29 cellular contexts compared by ENCODE assay signal in the genomic region with DNA sequence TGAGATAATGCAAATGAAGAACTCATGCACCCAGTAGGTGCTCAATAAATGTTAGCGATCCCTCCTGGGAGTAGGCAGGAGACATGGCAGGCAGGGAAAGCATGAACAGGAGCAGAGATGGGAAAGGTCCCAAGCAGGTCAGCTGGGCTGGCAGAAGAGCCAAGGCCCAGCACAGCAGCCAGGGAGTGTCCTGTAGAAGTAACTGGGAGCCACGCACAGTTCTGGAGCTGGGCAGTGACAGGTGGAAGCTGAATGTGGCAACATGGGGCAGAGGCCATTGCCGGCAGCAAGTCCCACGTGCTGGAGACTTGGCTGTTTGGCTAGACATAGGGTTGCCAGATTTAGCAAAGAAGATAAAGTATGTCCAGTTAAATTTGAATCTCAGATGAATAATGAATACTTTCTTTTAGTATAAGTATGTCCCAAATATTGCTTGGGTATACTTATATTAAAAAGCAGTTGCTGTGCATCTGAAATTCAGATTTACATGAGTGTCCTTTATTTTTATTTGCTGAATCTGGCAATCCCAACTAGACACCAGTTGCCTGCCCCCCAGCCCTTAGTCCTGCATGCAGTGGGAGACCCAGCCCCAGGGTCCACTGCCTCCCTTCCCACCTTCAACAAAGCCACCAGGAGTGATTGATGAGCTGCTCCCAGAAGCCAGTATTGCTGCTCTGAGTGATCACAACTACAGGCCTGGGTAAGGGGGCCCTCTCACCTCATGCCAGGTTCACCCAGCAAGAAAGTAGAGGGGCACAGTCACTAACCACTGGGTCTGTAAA. TPM values are rescaled to one million over a fixed set of nuclear protein-coding genes. Genes with fewer than 3 reads are reported as not detected.
DNase-seq lines count a peak whose midpoint lies in the region; ATAC-seq and TF ChIP-seq lines count a peak whose summit lies in the region.
"Had no signal": no experiment of that assay in that cellular context is flagged by ENCODE, and none has a peak within 500 bp of the region (broad histone marks: within the 10 kb centered on the region; RNA-seq: fewer than 3 reads in every experiment).

No MANE protein-coding gene starts in this region.

- no peak for DNase-seq in CD4-positive, CD25-positive, alpha-beta regulatory T cell
- DNase-seq in hepatocyte (ENCODE audit: low spot score): peak; percentile 1
- DNase-seq in psoas muscle: peak in 1 of 2 donors; percentile 72
- DNase-seq in middle frontal gyrus (ENCODE audit: extremely low spot score, low spot score): no peak
- no peak for DNase-seq in DMS79 (lab: John Stamatoyannopoulos, UW)
- DNase-seq: AML-193; CD4-positive, alpha-beta memory T cell; COR-L47; DMS53; GM23248; H7; Kasumi-1; NCI-H1092 treated with DMSO at 0.1 percent for 48 hours; NCI-H1436 treated with DMSO at 0.1 percent for 48 hours; NCI-H187 treated with DMSO at 0.1 percent for 48 hours; NCI-H446; NCI-H524 treated with DMSO at 0.1 percent for 48 hours; NCI-H774; NK-92 treated with Interleukin-12 subunit alpha and Interleukin-12 subunit beta, amount 100 ng/mL, for 24 hours; PC-9; SHP77 treated with DMSO at 0.1 percent for 48 hours had no signal

- CTCF ChIA-PET in HEK293 (lab: Yijun Ruan, JAX): interaction anchor here (5.4 kb wide), 1 partner anchor 165 kb away, joined by 106 read pairs; no protein-coding TSS in a partner anchor

- 92% methylated on average over 4 of the region's 4 CpGs for WGBS in hepatocyte (ENCODE audit: low lambda C conversion rate, missing lambda C conversion rate)
- 45 to 62% (median 48%) methylated on average over 4 of the region's 4 CpGs for WGBS in psoas muscle, 3 donors

- no peaks in the 10 kb centered on the region for H3K36me3 ChIP-seq in CD4-positive, CD25-positive, alpha-beta regulatory T cell (ENCODE audit: control insufficient read depth, insufficient read depth, low read length)
- H3K36me3 ChIP-seq in HEK293 (ENCODE audit: control insufficient read depth in 2 of 2, insufficient read depth in 1 of 2, low read length in 2 of 2): no peaks in the 10 kb centered on the region
- no peaks in the 10 kb centered on the region for H3K36me3 ChIP-seq in hepatocyte (replicated peaks; ENCODE audit: insufficient read depth, low read depth)
- H3K36me3 ChIP-seq in psoas muscle (ENCODE audit: insufficient read depth in 1 of 2, low read depth in 1 of 2): no peaks in the 10 kb centered on the region
- H3K36me3 ChIP-seq: BLaER1 treated with 17β-estradiol and CSF1 and Interleukin-3, amounts not matched to agents 10 nM and 100 nM had no signal

- H3K9me2 ChIP-seq in hepatocyte (replicated peaks; ENCODE audit: insufficient read depth): no peaks in the 10 kb centered on the region

- peaks cover 8% of the 10 kb centered on the region for H3K27me3 Mint-ChIP-seq in CD4-positive, CD25-positive, alpha-beta regulatory T cell

- H3K4me3 Mint-ChIP-seq in CD4-positive, CD25-positive, alpha-beta regulatory T cell: peak overlapping the region in 1 of 4 donors; percentile 21
- H3K4me3 Mint-ChIP-seq: CD4-positive, alpha-beta memory T cell had no signal

- H3K4me1 Mint-ChIP-seq in CD4-positive, CD25-positive, alpha-beta regulatory T cell: peaks cover 4 to 13% (median 7%) of the 10 kb centered on the region in 4 donors

- peaks cover 9% of the 10 kb centered on the region for H3K79me2 ChIP-seq in hepatocyte

- no peaks in the 10 kb centered on the region for H3K9me3 Mint-ChIP-seq in CD4-positive, CD25-positive, alpha-beta regulatory T cell
- H3K9me3 Mint-ChIP-seq: CD4-positive, alpha-beta memory T cell had no signal

- H3K4me1 ChIP-seq in CD4-positive, CD25-positive, alpha-beta regulatory T cell (ENCODE audit: control insufficient read depth, insufficient read depth, low read length, poor library complexity, severe bottlenecking): peaks cover 11% of the 10 kb centered on the region
- no peaks in the 10 kb centered on the region; the same call in 1 of the 2 replicates for H3K4me1 ChIP-seq in HEK293 (ENCODE audit: control insufficient read depth, insufficient read depth, low read length)
- peaks cover 13% of the 10 kb centered on the region for H3K4me1 ChIP-seq in hepatocyte (ENCODE audit: insufficient read depth)
- peaks cover 11% of the 10 kb centered on the region for H3K4me1 ChIP-seq in psoas muscle

- ATAC-seq in CD4-positive, CD25-positive, alpha-beta regulatory T cell (ENCODE audit: low read depth in 2 of 2): no peak
- ATAC-seq in psoas muscle (peak in 3 of 4 donors; percentile 36 to 72 (median 49)), HG02610 (IDR thresholded peaks at IDR 0.05; ENCODE audit: unreplicated experiment) (no peak)
- ATAC-seq: A549, GM12878, K562 had no signal

- peak overlapping the region in 2 of 3 donors; percentile 16 to 74 for H3K27ac Mint-ChIP-seq in CD4-positive, CD25-positive, alpha-beta regulatory T cell
- H3K27ac Mint-ChIP-seq: CD4-positive, alpha-beta memory T cell had no signal

- H3K27ac ChIP-seq in CD4-positive, CD25-positive, alpha-beta regulatory T cell (ENCODE audit: insufficient read depth, low read length, poor library complexity, severe bottlenecking): no peak overlapping the region
- H3K27ac ChIP-seq in HEK293 (ENCODE audit: extremely low read depth, low read depth, low read length): no peak overlapping the region
- no peak overlapping the region for H3K27ac ChIP-seq in hepatocyte
- H3K27ac ChIP-seq in psoas muscle: no peak overlapping the region
- H3K27ac ChIP-seq: A549; BLaER1 treated with 17β-estradiol and CSF1 and Interleukin-3, amounts not matched to agents 10 nM and 100 nM; GM23248; PC-9 had no signal

- H3K36me3 Mint-ChIP-seq in CD4-positive, CD25-positive, alpha-beta regulatory T cell: no peaks in the 10 kb centered on the region
- H3K36me3 Mint-ChIP-seq: CD4-positive, alpha-beta memory T cell had no signal

- TF ChIP-seq CTCF in HEK293 (tag by site-specific recombination; IDR thresholded peaks at IDR 0.05) (no peak), hepatocyte (IDR thresholded peaks at IDR 0.05; ENCODE audit: poor library complexity) (no peak), psoas muscle (IDR thresholded peaks at IDR 0.05) (no peak)

- no peaks in the 10 kb centered on the region for H4K20me1 ChIP-seq in hepatocyte (ENCODE audit: insufficient read depth, poor library complexity, severe bottlenecking)
- H4K20me1 ChIP-seq: BLaER1 treated with 17β-estradiol and CSF1 and Interleukin-3, amounts not matched to agents 10 nM and 100 nM had no signal

- peaks cover 1% of the 10 kb centered on the region for H3K27me3 ChIP-seq in CD4-positive, CD25-positive, alpha-beta regulatory T cell (ENCODE audit: control insufficient read depth, insufficient read depth, low read length)
- H3K27me3 ChIP-seq in hepatocyte: no peaks in the 10 kb centered on the region
- H3K27me3 ChIP-seq in psoas muscle (ENCODE audit: insufficient read depth in 3 of 3, low read length in 2 of 3): no peaks in the 10 kb centered on the region

- H2AFZ ChIP-seq in hepatocyte: no peak overlapping the region
- H2AFZ ChIP-seq: GM23248, PC-9 had no signal

- H3K4me2 ChIP-seq in hepatocyte: no peak overlapping the region
- H3K4me2 ChIP-seq: A549; BLaER1 treated with 17β-estradiol and CSF1 and Interleukin-3, amounts not matched to agents 10 nM and 100 nM; PC-9 had no signal

- no peak overlapping the region for H3K4me3 ChIP-seq in CD4-positive, CD25-positive, alpha-beta regulatory T cell (ENCODE audit: low read depth, low read length)
- H3K4me3 ChIP-seq in HEK293 (ENCODE audit: low read depth, low read length) (no peak overlapping the region), hepatocyte (no peak overlapping the region), psoas muscle (no peak overlapping the region)
- H3K4me3 ChIP-seq: A549; BLaER1 treated with 17β-estradiol and CSF1 and Interleukin-3, amounts not matched to agents 10 nM and 100 nM; GM12878; GM23248; K562; PC-9 had no signal

- POLR2A ChIA-PET in HEK293 (lab: Yijun Ruan, JAX): no interaction called here

- intact Hi-C loops in psoas muscle (cut with DNase I): loop anchor here in 1 of 2 donors (5.0 to 10.0 kb wide), 2 partner anchors 105 to 372 kb away; no protein-coding TSS in a partner anchor

- H3K9me3 ChIP-seq in CD4-positive, CD25-positive, alpha-beta regulatory T cell (ENCODE audit: control insufficient read depth in 2 of 2, low read length in 2 of 2): no peaks in the 10 kb centered on the region
- H3K9me3 ChIP-seq in HEK293 (ENCODE audit: control insufficient read depth, insufficient read depth, low read depth, low read length) (no peaks in the 10 kb centered on the region), hepatocyte (ENCODE audit: low read depth) (no peaks in the 10 kb centered on the region), psoas muscle (no peaks in the 10 kb centered on the region)
- H3K9me3 ChIP-seq: A549; BLaER1 treated with 17β-estradiol and CSF1 and Interleukin-3, amounts not matched to agents 10 nM and 100 nM had no signal

TF ChIP-seq in HEK293, 187 proteins besides CTCF, POLR2A, EP300 and RAD21:
- TF ChIP-seq ZNF623 (tag by site-specific recombination; IDR thresholded peaks at IDR 0.05): no peak
- TF ChIP-seq RBAK (tag by site-specific recombination; IDR thresholded peaks at IDR 0.05): no peak
- no peak for TF ChIP-seq ZNF596 (tag by site-specific recombination; IDR thresholded peaks at IDR 0.05)
- peak; percentile 61 for TF ChIP-seq ZNF16 (tag by site-specific recombination; IDR thresholded peaks at IDR 0.05; ENCODE audit: low read depth)
- TF ChIP-seq YY1 (tag by site-specific recombination; IDR thresholded peaks at IDR 0.05): no peak
TF ChIP-seq in HEK293: peak in this region for 1.

RNA-seq across cellular contexts. Expression of a gene that starts 3.7 kb away (rescaled TPM):
- total RNA-seq in CD4-positive, CD25-positive, alpha-beta regulatory T cell: 0.35 TPM
- polyA plus RNA-seq in CD4-positive, CD25-positive, alpha-beta regulatory T cell: under 1 TPM in 1 of 4 donors, not detected in 3; 0.10 TPM
- total RNA-seq in hepatocyte (14.9 and 22.4 TPM in 2 replicates), psoas muscle (1 to 10 TPM in 3 of 4 donors, under 1 TPM in 1; 0.57 to 2.4 (median 1.3) TPM)
- polyA plus RNA-seq in hepatocyte (18.1 and 23.4 TPM in 2 replicates), psoas muscle (1 to 10 TPM; 1.1 to 3.0 (median 2.0) TPM)
- polyA plus RNA-seq: CD4-positive, alpha-beta memory T cell had no signal

RNA-seq across cellular contexts. Expression of a gene that starts 19.4 kb away (rescaled TPM):
- 8.8 TPM for total RNA-seq in CD4-positive, CD25-positive, alpha-beta regulatory T cell
- 1 to 10 TPM in 3 of 4 donors, under 1 TPM in 1; 0.42 to 3.8 (median 2.1) TPM for polyA plus RNA-seq in CD4-positive, CD25-positive, alpha-beta regulatory T cell
- total RNA-seq in hepatocyte: 15.0 and 16.0 TPM in 2 replicates
- polyA plus RNA-seq in hepatocyte: 19.0 and 19.7 TPM in 2 replicates
- total RNA-seq in psoas muscle: 10 to 100 TPM; 39.6 to 47.7 (median 45.2) TPM
- polyA plus RNA-seq in psoas muscle: 10 to 100 TPM in 2 of 3 donors, 1 to 10 TPM in 1; 7.0 to 30.2 (median 10.5) TPM

RNA-seq across cellular contexts. Expression of a gene that starts 29.7 kb away (rescaled TPM):
- total RNA-seq in CD4-positive, CD25-positive, alpha-beta regulatory T cell: not detected
- polyA plus RNA-seq in CD4-positive, CD25-positive, alpha-beta regulatory T cell: not detected
- total RNA-seq in hepatocyte (8.0 and 9.5 TPM in 2 replicates), psoas muscle (1 to 10 TPM in 1 of 4 donors, under 1 TPM in 2, not detected in 1; 0.12 to 1.1 (median 0.23) TPM)
- polyA plus RNA-seq in hepatocyte (2.8 and 3.0 TPM in 2 replicates), psoas muscle (1 to 10 TPM in 1 of 3 donors, under 1 TPM in 2; 0.15 to 1.5 (median 0.70) TPM)
- total RNA-seq: CD4-positive, alpha-beta memory T cell; GM12878; GM23248; HT-29; K562; M059J; PC-9 had no signal
- polyA plus RNA-seq: CD4-positive, alpha-beta memory T cell; GM12878; GM23248 had no signal

Comparison
In these comparisons a context has a peak if more than half of its experiments do, and no peak if none do; other contexts are left out.
1. ATAC-seq: peak in psoas muscle (3 of 4); none in CD4-positive, CD25-positive, alpha-beta regulatory T cell (0 of 2) and HG02610 (single experiment).